ENCODE assay signal across 8 cellular contexts in genomic region chr16:48365601-48366164, GRCh38. TPM values are rescaled to one million over a fixed set of nuclear protein-coding genes. Genes with fewer than 3 reads are reported as not detected.
DNase-seq lines count a peak whose midpoint lies in the region; ATAC-seq and TF ChIP-seq lines count a peak whose summit lies in the region.

No MANE protein-coding gene starts in this region.

- peak; percentile 74 for DNase-seq in CMK (ENCODE audit: low read depth)
- peak; percentile 72 to 95 (median 94) for DNase-seq in Peyer's patch
- DNase-seq in activated effector memory CD4-positive, alpha-beta T cell treated with Interleukin-2 at 50 U/mL for 16 hours, result peak; percentile 74
- DNase-seq in fibroblast of the aortic adventitia (ENCODE audit: low read depth), result peak; percentile 84
- peak; percentile 89 for DNase-seq in nephron progenitor cell
- peak; percentile 88 for DNase-seq in stimulated activated naive CD8-positive, alpha-beta T cell treated with anti-CD3 and anti-CD28 coated beads, Interleukin-15, Interleukin-2, amounts not matched to agents 100 U/mL and 50 U/mL, for 24 hours

- peak overlapping the region; percentile 52 to 71 (median 68) for H3K4me3 ChIP-seq in Peyer's patch
- peak overlapping the region; percentile 72 for H3K4me3 ChIP-seq in fibroblast of the aortic adventitia (ENCODE audit: low read depth, low read length)

- H3K27ac Mint-ChIP-seq in nephron progenitor cell, result peak overlapping the region; percentile 91

- ATAC-seq in GM19463 (IDR thresholded peaks at IDR 0.05; ENCODE audit: unreplicated experiment), result peak; percentile 96
- peak; percentile 29 for ATAC-seq in HG03575 (IDR thresholded peaks at IDR 0.05; ENCODE audit: extremely low read depth, insufficient number of reproducible peaks, low FRiP score, unreplicated experiment)
- peak; percentile 99 for ATAC-seq in stimulated activated naive CD8-positive, alpha-beta T cell treated with anti-CD3 and anti-CD28 coated beads, Interleukin-15, Interleukin-2, amounts not matched to agents 100 U/mL and 50 U/mL, for 24 hours

- peak overlapping the region; percentile 84 for H3K4me3 Mint-ChIP-seq in nephron progenitor cell

- no peaks in the 10 kb centered on the region for H3K9me3 Mint-ChIP-seq in nephron progenitor cell

- peaks cover 0 to 28% (median 5%) of the 10 kb centered on the region in 4 donors for H3K4me1 ChIP-seq in Peyer's patch

- no peaks in the 10 kb centered on the region for H3K27me3 ChIP-seq in Peyer's patch

- TF ChIP-seq POLR2A in Peyer's patch (IDR thresholded peaks at IDR 0.05), result peak; percentile 69 to 95

- H3K36me3 ChIP-seq in Peyer's patch, result peaks cover 0 to 5% (median 0%) of the 10 kb centered on the region in 3 donors

- peaks cover 27% of the 10 kb centered on the region for H3K36me3 Mint-ChIP-seq in nephron progenitor cell (ENCODE audit: low read depth)

- TF ChIP-seq CTCF in Peyer's patch (IDR thresholded peaks at IDR 0.05), result peak in 1 of 6 experiments; percentile 6
- peak; percentile 1 for TF ChIP-seq CTCF in fibroblast of the aortic adventitia (IDR thresholded peaks at IDR 0.05; ENCODE audit: insufficient read depth, low read length)
- no peak for TF ChIP-seq CTCF in nephron progenitor cell (IDR thresholded peaks at IDR 0.05)

- peaks cover 72% of the 10 kb centered on the region for H3K4me1 Mint-ChIP-seq in nephron progenitor cell

- no peaks in the 10 kb centered on the region for H3K27me3 Mint-ChIP-seq in nephron progenitor cell (ENCODE audit: low read depth, poor library complexity)

- H3K9me3 ChIP-seq in Peyer's patch, result no peaks in the 10 kb centered on the region

- H3K27ac ChIP-seq in Peyer's patch, result peak overlapping the region; percentile 71 to 91 (median 87)

RNA-seq across cellular contexts. Expression of gene SIAH1, which starts 19.5 kb away (rescaled TPM):
- total RNA-seq in Peyer's patch (10 to 100 TPM; 27.7 to 35.3 (median 31.4) TPM), fibroblast of the aortic adventitia (ENCODE audit: low replicate concordance) (31.6 and 36.5 TPM in 2 replicates)

Comparison
In these comparisons a context has a peak if more than half of its experiments do, and no peak if none do; other contexts are left out.
1. Peak in every context shown above with its lines: DNase-seq, ATAC-seq, H3K4me3 ChIP-seq and H3K27ac ChIP-seq.
2. ATAC-seq: peak in every context shown above with its lines; median percentile 99 in stimulated activated naive CD8-positive, alpha-beta T cell treated with anti-CD3 and anti-CD28 coated beads, Interleukin-15, Interleukin-2, amounts not matched to agents 100 U/mL and 50 U/mL, for 24 hours; 96 in GM19463; 29 in HG03575.